8 cellular contexts compared by ENCODE assay signal in genomic region chr17:35578195-35578928, GRCh38. TPM values are rescaled to one million over a fixed set of nuclear protein-coding genes. Genes with fewer than 3 reads are reported as not detected.
DNase-seq lines count a peak whose midpoint lies in the region; ATAC-seq and TF ChIP-seq lines count a peak whose summit lies in the region.

PEX12 (minus strand) TSS chr17:35578571; CDS start chr17:35578021, 550 bp downstream.

- H3K27ac ChIP-seq in PC-9: peak within 1 kb of the TSS; percentile 45; the same call in 1 of the 2 replicates
- H3K27ac ChIP-seq in esophagus muscularis mucosa (replicated peaks in 1 of 4): peak within 1 kb of the TSS; percentile 86 to 92 (median 88)
- peak within 1 kb of the TSS; percentile 93 for H3K27ac ChIP-seq in muscle layer of duodenum (ENCODE audit: low read length)

- no peak for TF ChIP-seq POLR2A in esophagus muscularis mucosa (IDR thresholded peaks at IDR 0.05; ENCODE audit: low read depth)

- TF ChIP-seq EP300 in esophagus muscularis mucosa (IDR thresholded peaks at IDR 0.05): no peak

- intact Hi-C loops in PC-9 (cut with micrococcal nuclease; ENCODE audit: unreplicated experiment): loop anchor here (1.0 to 2.0 kb wide), 3 partner anchors 9 to 336 kb away; partner anchors contain the start of genes AP2B1 and SLFN5
- intact Hi-C loops in esophagus muscularis mucosa (cut with DNase I): no loop called here

- TF ChIP-seq CTCF in PC-9 (conservative IDR thresholded peaks at IDR 0.05) (no peak), esophagus muscularis mucosa (IDR thresholded peaks at IDR 0.05) (peak in 2 of 3 experiments; percentile 6 to 23)

- peaks cover 7% of the 10 kb centered on the region for H3K36me3 Mint-ChIP-seq in activated T-cell treated with anti-CD3 and anti-CD28 coated beads, Interleukin-2, amount 50 U/mL, for 4 hours (ENCODE audit: insufficient read depth)

- peaks cover 32% of the 10 kb centered on the region; the same call in 1 of the 2 replicates for H3F3A ChIP-seq in PC-9 (ENCODE audit: insufficient read depth, low read depth)

- CTCF ChIA-PET in PC-9 (lab: Charles Lee): interaction anchor here (0.7 kb wide), 1 partner anchor 56 kb away, joined by 5 read pairs; no protein-coding TSS in a partner anchor

- POLR2A ChIA-PET in PC-9 (lab: Charles Lee; ENCODE audit: unreplicated experiment): interaction anchor here (0.6 kb wide), 1 partner anchor 13 kb away, joined by 4 read pairs; no protein-coding TSS in a partner anchor

- H3K4me3 ChIP-seq in PC-9 (peak within 1 kb of the TSS; percentile 67), esophagus muscularis mucosa (peak within 1 kb of the TSS; percentile 72 to 84 (median 75)), muscle layer of duodenum (ENCODE audit: low read depth in 1 of 2, low read length in 2 of 2) (peak within 1 kb of the TSS; percentile 72 to 86)

- H3K4me1 Mint-ChIP-seq in activated T-cell treated with anti-CD3 and anti-CD28 coated beads, Interleukin-2, amount 50 U/mL, for 4 hours (ENCODE audit: low read depth): peaks cover 25% of the 10 kb centered on the region

- peak within 1 kb of the TSS; percentile 89 for H2AFZ ChIP-seq in PC-9

- peak within 1 kb of the TSS; percentile 88 for H3K4me2 ChIP-seq in PC-9

- H3K27me3 Mint-ChIP-seq in activated T-cell treated with anti-CD3 and anti-CD28 coated beads, Interleukin-2, amount 50 U/mL, for 4 hours (ENCODE audit: low read depth): peaks cover under 1% of the 10 kb centered on the region

- H3K9me3 ChIP-seq in PC-9 (ENCODE audit: insufficient read depth, low read depth) (no peaks in the 10 kb centered on the region), esophagus muscularis mucosa (no peaks in the 10 kb centered on the region), muscle layer of duodenum (ENCODE audit: control insufficient read depth in 1 of 2, low read length in 2 of 2) (no peaks in the 10 kb centered on the region)

- no peaks in the 10 kb centered on the region for H3K79me2 ChIP-seq in PC-9 (ENCODE audit: low read depth)

- TSS peak; percentile 88 for BruUV-seq in PC-9 (replicated peaks; lab: Mats Ljungman, UMichigan)

- no peaks in the 10 kb centered on the region for H3K9me2 ChIP-seq in PC-9 (ENCODE audit: insufficient read depth)

- no peaks in the 10 kb centered on the region for H3K9me3 Mint-ChIP-seq in activated T-cell treated with anti-CD3 and anti-CD28 coated beads, Interleukin-2, amount 50 U/mL, for 4 hours

- ATAC-seq in GM21576 (IDR thresholded peaks at IDR 0.05; ENCODE audit: unreplicated experiment): peak; percentile 84
- ATAC-seq in activated T-cell treated with anti-CD3 and anti-CD28 coated beads, Interleukin-2, amount 50 U/mL, for 4 hours: peak; percentile 97

- DNase-seq in D341Med (ENCODE audit: low spot score): peak; percentile 93
- DNase-seq in KBM-7: peak; percentile 92
- peak; percentile 61 to 73 for DNase-seq in PC-9
- DNase-seq in activated T-cell treated with anti-CD3 and anti-CD28 coated beads, Interleukin-2, amount 50 U/mL, for 4 hours: peak; percentile 79
- DNase-seq in esophagus muscularis mucosa (ENCODE audit: extremely low spot score): peak; percentile 95
- peak; percentile 72 for DNase-seq in stimulated activated CD8-positive, alpha-beta memory T cell treated with anti-CD3 and anti-CD28 coated beads, Interleukin-7, amount 100 ng/mL, for 24 hours (ENCODE audit: low read depth)

- H4K20me1 ChIP-seq in PC-9 (ENCODE audit: insufficient read depth): no peaks in the 10 kb centered on the region

- in situ Hi-C loops in KBM-7 (cut with MboI; ENCODE audit: low pct_unique_long_range_greater_than_20kb, low sequenced_read_pairs): no loop called here

- H3K27me3 ChIP-seq in PC-9 (ENCODE audit: insufficient read depth, low read depth) (no peaks in the 10 kb centered on the region), esophagus muscularis mucosa (no peaks in the 10 kb centered on the region), muscle layer of duodenum (ENCODE audit: low read depth, low read length) (no peaks in the 10 kb centered on the region)

- 0% methylated on average over 18 of the region's 45 CpGs for WGBS in esophagus muscularis mucosa

- H3K4me3 Mint-ChIP-seq in activated T-cell treated with anti-CD3 and anti-CD28 coated beads, Interleukin-2, amount 50 U/mL, for 4 hours: peak within 1 kb of the TSS; percentile 97

- H3K36me3 ChIP-seq in PC-9 (ENCODE audit: low read depth): no peaks in the 10 kb centered on the region
- peaks cover 0 to 32% (median 25%) of the 10 kb centered on the region in 4 donors for H3K36me3 ChIP-seq in esophagus muscularis mucosa
- peaks cover 11 to 21% of the 10 kb centered on the region in 2 donors for H3K36me3 ChIP-seq in muscle layer of duodenum (ENCODE audit: control insufficient read depth in 1 of 2, insufficient read depth in 2 of 2, low read length in 2 of 2)

- peaks cover 15% of the 10 kb centered on the region for H3K4me1 ChIP-seq in PC-9 (replicated peaks; ENCODE audit: insufficient read depth)
- peaks cover 19 to 25% (median 24%) of the 10 kb centered on the region in 4 donors for H3K4me1 ChIP-seq in esophagus muscularis mucosa
- H3K4me1 ChIP-seq in muscle layer of duodenum (ENCODE audit: control insufficient read depth in 1 of 2, insufficient read depth in 2 of 2, low read length in 2 of 2): peaks cover 11 to 17% of the 10 kb centered on the region in 2 donors

RNA-seq across cellular contexts. Expression of gene PEX12, which starts in this region (rescaled TPM):
- 4.7 and 5.8 TPM in 2 replicates for total RNA-seq in PC-9 (2021)
- 1 to 10 TPM; 6.6 to 9.6 (median 9.0) TPM for total RNA-seq in activated T-cell treated with anti-CD3 and anti-CD28 coated beads, Interleukin-2, amount 50 U/mL, for 4 hours
- 1 to 10 TPM; 4.1 to 9.0 (median 5.0) TPM for total RNA-seq in esophagus muscularis mucosa

Comparison
In these comparisons a context has a peak if more than half of its experiments do, and no peak if none do; other contexts are left out.
1. Peak in every context shown above with its lines: DNase-seq, ATAC-seq, H3K4me3 ChIP-seq and H3K27ac ChIP-seq.